In genomic region chr21:34374940-34375618, GRCh38 we compare ENCODE assay signal across 7 cellular contexts. TPM values are rescaled to one million over a fixed set of nuclear protein-coding genes. Genes with fewer than 3 reads are reported as not detected.
A peak's percentile ranks its signal among the peaks of the same experiment; 100 is the strongest.
DNase-seq lines count a peak whose midpoint lies in the region; ATAC-seq and TF ChIP-seq lines count a peak whose summit lies in the region.
"Not testable (repeated sequence)": the region's sequence is repeated elsewhere in the genome, so short reads cannot be mapped to it uniquely, and the experiment has no call there.

TSS of gene SMIM11 (plus strand) at chr21:34375507. CDS start at chr21:34379505, 3,998 bp downstream.

- not testable (repeated sequence) for H3K27me3 ChIP-seq in gastroesophageal sphincter

- H3K36me3 Mint-ChIP-seq in activated CD8-positive, alpha-beta T cell treated with anti-CD3 and anti-CD28 coated beads, Interleukin-2, amount 10 ng/mL, durations not matched to agents 7 days and 5 days (ENCODE audit: low read depth); natural killer cell: not testable (repeated sequence)

- H3K9me3 ChIP-seq in gastroesophageal sphincter = not testable (repeated sequence)

- H3K36me3 ChIP-seq in gastroesophageal sphincter = not testable (repeated sequence)

- not testable (repeated sequence) for H3K27ac ChIP-seq in gastroesophageal sphincter

- H3K4me3 ChIP-seq in gastroesophageal sphincter = not testable (repeated sequence)

- WGBS in gastroesophageal sphincter (ENCODE audit: low coverage in 1 of 2), 2 donors = no CpG with 5 or more reads among the region's 49 CpGs

- H3K4me1 Mint-ChIP-seq in activated CD8-positive, alpha-beta T cell treated with anti-CD3 and anti-CD28 coated beads, Interleukin-2, amount 10 ng/mL, durations not matched to agents 7 days and 5 days (ENCODE audit: low read depth); natural killer cell: not testable (repeated sequence)

- TF ChIP-seq EP300 in gastroesophageal sphincter (IDR thresholded peaks at IDR 0.05) = not testable (repeated sequence)

- not testable (repeated sequence) for DNase-seq in activated CD8-positive, alpha-beta T cell treated with anti-CD3 and anti-CD28 coated beads, Interleukin-2, amount 10 ng/mL, durations not matched to agents 7 days and 5 days; natural killer cell

- CTCF ChIA-PET in activated CD8-positive, alpha-beta T cell treated with anti-CD3 and anti-CD28 coated beads, Interleukin-2, amount 10 ng/mL, durations not matched to agents 7 days and 5 days (lab: Charles Lee) = not testable (repeated sequence)

- not testable (repeated sequence) for H3K9me3 Mint-ChIP-seq in activated CD8-positive, alpha-beta T cell treated with anti-CD3 and anti-CD28 coated beads, Interleukin-2, amount 10 ng/mL, durations not matched to agents 7 days and 5 days (ENCODE audit: insufficient read depth); natural killer cell

- not testable (repeated sequence) for H3K27ac Mint-ChIP-seq in activated CD8-positive, alpha-beta T cell treated with anti-CD3 and anti-CD28 coated beads, Interleukin-2, amount 10 ng/mL, durations not matched to agents 7 days and 5 days; natural killer cell

- not testable (repeated sequence) for H3K4me3 Mint-ChIP-seq in activated CD8-positive, alpha-beta T cell treated with anti-CD3 and anti-CD28 coated beads, Interleukin-2, amount 10 ng/mL, durations not matched to agents 7 days and 5 days; natural killer cell

- intact Hi-C loops in natural killer cell (cut with micrococcal nuclease) = not testable (repeated sequence)

- POLR2A ChIA-PET in activated CD8-positive, alpha-beta T cell treated with anti-CD3 and anti-CD28 coated beads, Interleukin-2, amount 10 ng/mL, durations not matched to agents 7 days and 5 days (lab: Charles Lee) = not testable (repeated sequence)

- TF ChIP-seq CTCF in gastroesophageal sphincter (IDR thresholded peaks at IDR 0.05); natural killer cell (IDR thresholded peaks at IDR 0.05): not testable (repeated sequence)

- not testable (repeated sequence) for H3K4me1 ChIP-seq in gastroesophageal sphincter

- ATAC-seq in GM18873 (IDR thresholded peaks at IDR 0.05; ENCODE audit: low FRiP score, unreplicated experiment) (peak; percentile 76), GM21529 (IDR thresholded peaks at IDR 0.05; ENCODE audit: unreplicated experiment) (peak; percentile 94), HG02973 (IDR thresholded peaks at IDR 0.05; ENCODE audit: unreplicated experiment) (peak; percentile 91), HG03558 (IDR thresholded peaks at IDR 0.05; ENCODE audit: extremely low read depth, unreplicated experiment) (peak; percentile 76), gastroesophageal sphincter (peak; percentile 99), natural killer cell (peak; percentile 95 to 97 (median 95))
- ATAC-seq in activated CD8-positive, alpha-beta T cell treated with anti-CD3 and anti-CD28 coated beads, Interleukin-2, amount 10 ng/mL, durations not matched to agents 7 days and 5 days = peak; percentile 99

- not testable (repeated sequence) for H3K27me3 Mint-ChIP-seq in activated CD8-positive, alpha-beta T cell treated with anti-CD3 and anti-CD28 coated beads, Interleukin-2, amount 10 ng/mL, durations not matched to agents 7 days and 5 days (ENCODE audit: low read depth)
- peaks cover 4 to 14% of the 10 kb centered on the region in 2 donors for H3K27me3 Mint-ChIP-seq in natural killer cell (ENCODE audit: low read depth in 2 of 2)

- not testable (repeated sequence) for TF ChIP-seq POLR2A in gastroesophageal sphincter (IDR thresholded peaks at IDR 0.05)

RNA-seq across cellular contexts. Expression of gene SMIM11, which starts in this region (rescaled TPM):
- 1 to 10 TPM; 2.5 to 2.7 TPM for total RNA-seq in activated CD8-positive, alpha-beta T cell treated with anti-CD3 and anti-CD28 coated beads, Interleukin-2, amount 10 ng/mL, durations not matched to agents 7 days and 5 days
- total RNA-seq in gastroesophageal sphincter (10 to 100 TPM in 1 of 4 donors, 1 to 10 TPM in 3; 6.1 to 16.2 (median 8.0) TPM), natural killer cell (10 to 100 TPM in 1 of 3 donors, 1 to 10 TPM in 2; 1.0 to 16.3 (median 1.5) TPM)
